In genomic region chr13:23020246-23020843, GRCh38 we compare ENCODE assay signal across 8 cellular contexts.
DNase-seq lines count a peak whose midpoint lies in the region; ATAC-seq lines count a peak whose summit lies in the region.

No MANE protein-coding gene starts in this region.

- H3K4me1 ChIP-seq in trophoblast cell (ENCODE audit: control insufficient read depth in 1 of 2, insufficient read depth in 2 of 2, low read length in 2 of 2), result no peaks in the 10 kb centered on the region

- no peak overlapping the region for H2BK5ac ChIP-seq in trophoblast cell (ENCODE audit: low read depth, low read length, poor library complexity)

- H2AFZ ChIP-seq in trophoblast cell (ENCODE audit: insufficient read depth, low read length, poor library complexity), result no peak overlapping the region

- no peaks in the 10 kb centered on the region for H3K27me3 ChIP-seq in trophoblast cell (ENCODE audit: insufficient read depth, low read length)

- H4K91ac ChIP-seq in trophoblast cell (ENCODE audit: low read depth, low read length), result no peak overlapping the region

- H2BK120ac ChIP-seq in trophoblast cell (ENCODE audit: insufficient read depth, low read length, poor library complexity), result no peak overlapping the region

- DNase-seq in DMS53 treated with DMSO at 0.1 percent for 48 hours (lab: John Stamatoyannopoulos, UW; ENCODE audit: unreplicated experiment) (peak; percentile 77), NCI-H69 (lab: John Stamatoyannopoulos, UW) (peak; percentile 33), activated T-cell treated with anti-CD3 and anti-CD28 coated beads for 48 hours (ENCODE audit: low read depth) (peak; percentile 2), globus pallidus (ENCODE audit: low spot score) (peak; percentile 40), trophoblast cell (peak; percentile 56 to 80), amniotic stem cell (lab: John Stamatoyannopoulos, UW) (no peak)

- no peak overlapping the region for H3K18ac ChIP-seq in trophoblast cell (ENCODE audit: low read length)

- H2AK5ac ChIP-seq in trophoblast cell (ENCODE audit: low read length), result no peak overlapping the region

- no peak overlapping the region for H4K8ac ChIP-seq in trophoblast cell (ENCODE audit: low read depth, low read length)

- ATAC-seq in GM19372 (IDR thresholded peaks at IDR 0.05; ENCODE audit: low read depth, unreplicated experiment), result peak; percentile 94
- peak; percentile 97 for ATAC-seq in HG03354 (IDR thresholded peaks at IDR 0.05; ENCODE audit: poor library complexity, severe bottlenecking, unreplicated experiment)

- no CpG with 5 or more reads among the region's 5 CpGs for WGBS in trophoblast cell (ENCODE audit: extremely low coverage, insufficient coverage, insufficient read length)

- no peak overlapping the region for H3K27ac ChIP-seq in trophoblast cell (ENCODE audit: low read depth, low read length)

- no peak overlapping the region for H3K9ac ChIP-seq in trophoblast cell (ENCODE audit: low read length)

- H3K23ac ChIP-seq in trophoblast cell (ENCODE audit: low read length), result no peak overlapping the region

- no peak overlapping the region for H3K4ac ChIP-seq in trophoblast cell (ENCODE audit: low read depth, low read length)

- no peak overlapping the region for H3K4me2 ChIP-seq in trophoblast cell (ENCODE audit: low read length)

- H3K4me3 ChIP-seq in trophoblast cell (ENCODE audit: low read depth, low read length), result no peak overlapping the region

- no peak overlapping the region for H2BK12ac ChIP-seq in trophoblast cell (ENCODE audit: low read length)

- no peak overlapping the region for H3K14ac ChIP-seq in trophoblast cell (ENCODE audit: low read length)

- H3K79me1 ChIP-seq in trophoblast cell (ENCODE audit: low read length), result no peaks in the 10 kb centered on the region

- no peaks in the 10 kb centered on the region for H3K79me2 ChIP-seq in trophoblast cell (ENCODE audit: control insufficient read depth, insufficient read depth, low read length, poor library complexity)

- H3K9me3 ChIP-seq in trophoblast cell (ENCODE audit: insufficient read depth, low read depth, low read length), result peaks cover 2% of the 10 kb centered on the region

- H4K12ac ChIP-seq in trophoblast cell (ENCODE audit: low read depth, low read length), result no peak overlapping the region

- H3K36me3 ChIP-seq in trophoblast cell (ENCODE audit: control insufficient read depth in 1 of 2, insufficient read depth in 2 of 2, low read length in 2 of 2), result no peaks in the 10 kb centered on the region
